24 cellular contexts compared by ENCODE assay signal in genomic region chr1:193662030-193662429, GRCh38.
"Had no signal": no experiment of that assay in that cellular context is flagged by ENCODE, and none has a peak within 500 bp of the region (broad histone marks: within the 10 kb centered on the region; RNA-seq: fewer than 3 reads in every experiment).

No MANE protein-coding gene starts in this region.

- H3K36me3 ChIP-seq: ascending aorta, brain microvascular endothelial cell, esophagus muscularis mucosa, left lung, ovary, upper lobe of right lung, WERI-Rb-1 had no signal

- H3K36me3 Mint-ChIP-seq: activated naive CD4-positive, alpha-beta T cell treated with anti-CD3 and anti-CD28 coated beads, Interleukin-2, amount 50 U/mL, for 24 hours; natural killer cell treated with Interleukin-12 subunit alpha and Interleukin-12 subunit beta and Interleukin-15 and Interleukin-18, amount 100 ng/mL, for 72 hours had no signal

- H3K27ac ChIP-seq: ascending aorta, brain microvascular endothelial cell, coronary artery, esophagus muscularis mucosa, left lung, ovary, psoas muscle, upper lobe of right lung, WERI-Rb-1 had no signal

- H3K4me3 ChIP-seq: ascending aorta, coronary artery, esophagus muscularis mucosa, left lung, lung, ovary, psoas muscle, upper lobe of right lung had no signal

- H3K4me1 ChIP-seq: left lung, psoas muscle had no signal

- H3K27me3 ChIP-seq: ascending aorta, brain microvascular endothelial cell, esophagus muscularis mucosa, left lung, ovary, upper lobe of right lung had no signal

- H3K27me3 Mint-ChIP-seq: activated CD4-positive, alpha-beta T cell treated with anti-CD3 and anti-CD28 coated beads, Interleukin-2, amount 10 ng/mL, durations not matched to agents 7 days and 5 days; activated CD8-positive, alpha-beta T cell treated with anti-CD3 and anti-CD28 coated beads for 36 hours; activated naive CD4-positive, alpha-beta T cell treated with anti-CD3 and anti-CD28 coated beads, Interleukin-2, amount 50 U/mL, for 24 hours; central memory CD8-positive, alpha-beta T cell; natural killer cell treated with Interleukin-12 subunit alpha and Interleukin-12 subunit beta and Interleukin-15 and Interleukin-18, amount 100 ng/mL, for 72 hours had no signal

- H3K4me1 Mint-ChIP-seq: activated CD4-positive, alpha-beta T cell treated with anti-CD3 and anti-CD28 coated beads, Interleukin-2, amount 10 ng/mL, durations not matched to agents 7 days and 5 days; activated naive CD4-positive, alpha-beta T cell treated with anti-CD3 and anti-CD28 coated beads, Interleukin-2, amount 50 U/mL, for 24 hours; central memory CD8-positive, alpha-beta T cell; immature natural killer cell had no signal

- DNase-seq: activated CD4-positive, alpha-beta T cell treated with anti-CD3 and anti-CD28 coated beads, Interleukin-2, amount 10 ng/mL, durations not matched to agents 7 days and 5 days; activated CD4-positive, CD25-positive, alpha-beta regulatory T cell treated with anti-CD3 and anti-CD28 coated beads, Interleukin-2, amount 50 U/mL, for 72 hours; activated CD8-positive, alpha-beta T cell treated with anti-CD3 and anti-CD28 coated beads for 36 hours; activated gamma-delta T cell treated with Interleukin-2 at 50 U/mL for 16 hours; activated T-cell treated with anti-CD3 and anti-CD28 coated beads, Interleukin-2, amount 50 U/mL, for 1 hour; brain microvascular endothelial cell; immature natural killer cell; kidney glomerular epithelial cell; left lung; ovary; psoas muscle; right cardiac atrium; stimulated activated CD4-positive, alpha-beta T cell treated with anti-CD3 and anti-CD28 coated beads, Interleukin-12 subunit alpha, Interleukin-12 subunit beta, amount 100 ng/mL, for 4 hours; stimulated activated CD4-positive, alpha-beta T cell treated with anti-CD3 and anti-CD28 coated beads, Interleukin-4, amount 100 ng/mL, for 4 hours; stimulated activated naive CD8-positive, alpha-beta T cell treated with anti-CD3 and anti-CD28 coated beads, Interleukin-15, Interleukin-2, amounts not matched to agents 100 U/mL and 50 U/mL, for 24 hours; upper lobe of right lung; WERI-Rb-1 had no signal

- H3K27ac Mint-ChIP-seq: activated CD4-positive, alpha-beta T cell treated with anti-CD3 and anti-CD28 coated beads, Interleukin-2, amount 10 ng/mL, durations not matched to agents 7 days and 5 days; activated CD8-positive, alpha-beta T cell treated with anti-CD3 and anti-CD28 coated beads for 36 hours; activated naive CD4-positive, alpha-beta T cell treated with anti-CD3 and anti-CD28 coated beads, Interleukin-2, amount 50 U/mL, for 24 hours; immature natural killer cell; natural killer cell treated with Interleukin-12 subunit alpha and Interleukin-12 subunit beta and Interleukin-15 and Interleukin-18, amount 100 ng/mL, for 72 hours had no signal

- ATAC-seq: activated CD8-positive, alpha-beta T cell treated with anti-CD3 and anti-CD28 coated beads for 36 hours; left lung; natural killer cell treated with Interleukin-12 subunit alpha and Interleukin-12 subunit beta and Interleukin-15 and Interleukin-18, amount 100 ng/mL, for 72 hours; psoas muscle; right cardiac atrium; stimulated activated naive CD8-positive, alpha-beta T cell treated with anti-CD3 and anti-CD28 coated beads, Interleukin-15, Interleukin-2, amounts not matched to agents 100 U/mL and 50 U/mL, for 24 hours; upper lobe of right lung had no signal

- H3K4me3 Mint-ChIP-seq: activated CD4-positive, alpha-beta T cell treated with anti-CD3 and anti-CD28 coated beads, Interleukin-2, amount 10 ng/mL, durations not matched to agents 7 days and 5 days; activated CD8-positive, alpha-beta T cell treated with anti-CD3 and anti-CD28 coated beads for 36 hours; activated naive CD4-positive, alpha-beta T cell treated with anti-CD3 and anti-CD28 coated beads, Interleukin-2, amount 50 U/mL, for 24 hours; central memory CD8-positive, alpha-beta T cell; immature natural killer cell; natural killer cell treated with Interleukin-12 subunit alpha and Interleukin-12 subunit beta and Interleukin-15 and Interleukin-18, amount 100 ng/mL, for 72 hours had no signal

- H3K9me3 ChIP-seq: ascending aorta, esophagus muscularis mucosa, left lung, ovary, psoas muscle, upper lobe of right lung had no signal

- H3K9me3 Mint-ChIP-seq: activated CD8-positive, alpha-beta T cell treated with anti-CD3 and anti-CD28 coated beads for 36 hours; central memory CD8-positive, alpha-beta T cell; natural killer cell treated with Interleukin-12 subunit alpha and Interleukin-12 subunit beta and Interleukin-15 and Interleukin-18, amount 100 ng/mL, for 72 hours had no signal
